In the genomic region with DNA sequence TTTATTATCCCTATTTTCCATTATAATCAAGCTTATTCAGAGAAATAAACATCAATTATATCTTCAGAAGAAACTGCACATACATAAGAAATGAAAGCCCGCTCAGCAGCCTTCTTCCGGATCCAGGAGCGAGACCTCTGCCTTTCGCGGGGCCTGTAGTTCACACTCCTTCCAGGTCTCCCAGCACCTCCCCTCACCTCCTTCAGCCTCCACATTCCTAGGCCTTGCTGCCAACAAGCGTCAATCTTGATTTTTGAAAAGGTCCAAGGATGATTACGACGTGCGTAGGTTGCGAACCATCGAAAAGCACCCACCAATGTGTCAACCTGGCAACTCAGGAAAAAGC, we compare ENCODE assay signal across 8 cellular contexts. TPM values are rescaled to one million over a fixed set of nuclear protein-coding genes. Genes with fewer than 3 reads are reported as not detected.
DNase-seq lines count a peak whose midpoint lies in the region; ATAC-seq and TF ChIP-seq lines count a peak whose summit lies in the region.

No MANE protein-coding gene starts in this region.

- H3K4me3 ChIP-seq in left lung = peak overlapping the region; percentile 96 to 98

- H3K4me3 Mint-ChIP-seq in activated CD8-positive, alpha-beta memory T cell treated with anti-CD3 and anti-CD28 coated beads, Interleukin-2, amount 10 ng/mL, durations not matched to agents 7 days and 5 days = no peak overlapping the region
- peak overlapping the region; percentile 97 for H3K4me3 Mint-ChIP-seq in activated T-helper 17 cell treated with anti-CD3 and anti-CD28 coated beads, Interleukin-2, amount 50 U/mL, for 72 hours
- peak overlapping the region; percentile 100 for H3K4me3 Mint-ChIP-seq in type B pancreatic cell

- CTCF ChIA-PET in activated CD8-positive, alpha-beta memory T cell treated with anti-CD3 and anti-CD28 coated beads, Interleukin-2, amount 10 ng/mL, durations not matched to agents 7 days and 5 days (lab: Charles Lee) = interaction anchor here (0.6 to 1.1 kb wide), 3 partner anchors 35 to 1211 kb away, joined by 3 to 4 read pairs (median 4); no protein-coding TSS in a partner anchor

- H3K27me3 Mint-ChIP-seq in activated CD8-positive, alpha-beta memory T cell treated with anti-CD3 and anti-CD28 coated beads, Interleukin-2, amount 10 ng/mL, durations not matched to agents 7 days and 5 days = no peaks in the 10 kb centered on the region
- H3K27me3 Mint-ChIP-seq in activated T-helper 17 cell treated with anti-CD3 and anti-CD28 coated beads, Interleukin-2, amount 50 U/mL, for 72 hours = peaks cover 6% of the 10 kb centered on the region
- H3K27me3 Mint-ChIP-seq in type B pancreatic cell = no peaks in the 10 kb centered on the region

- H3K9me3 Mint-ChIP-seq in activated CD8-positive, alpha-beta memory T cell treated with anti-CD3 and anti-CD28 coated beads, Interleukin-2, amount 10 ng/mL, durations not matched to agents 7 days and 5 days (ENCODE audit: low read depth) = no peaks in the 10 kb centered on the region
- H3K9me3 Mint-ChIP-seq in activated T-helper 17 cell treated with anti-CD3 and anti-CD28 coated beads, Interleukin-2, amount 50 U/mL, for 72 hours = no peaks in the 10 kb centered on the region
- peaks cover 16% of the 10 kb centered on the region for H3K9me3 Mint-ChIP-seq in type B pancreatic cell

- no peak for TF ChIP-seq CTCF in left lung (IDR thresholded peaks at IDR 0.05)
- TF ChIP-seq CTCF in type B pancreatic cell (conservative IDR thresholded peaks at IDR 0.05) = no peak
- no peak for TF ChIP-seq CTCF in GM20000 (IDR thresholded peaks at IDR 0.05; ENCODE audit: extremely low read depth, missing control alignments)

- intact Hi-C loops in left lung (cut with DNase I) = no loop called here

- no peaks in the 10 kb centered on the region for H3K36me3 ChIP-seq in left lung

- no peak for DNase-seq in activated CD8-positive, alpha-beta memory T cell treated with anti-CD3 and anti-CD28 coated beads, Interleukin-2, amount 10 ng/mL, durations not matched to agents 7 days and 5 days
- DNase-seq in activated CD8-positive, alpha-beta memory T cell treated with anti-CD3 and anti-CD28 coated beads, Interleukin-2, amount 50 U/mL, for 48 hours = no peak
- DNase-seq in left lung (no peak), type B pancreatic cell (ENCODE audit: extremely low spot score, unreplicated experiment) (no peak), GM20000 (ENCODE audit: low spot score) (no peak), LoVo (ENCODE audit: low spot score) (no peak)

- H3K36me3 Mint-ChIP-seq in activated CD8-positive, alpha-beta memory T cell treated with anti-CD3 and anti-CD28 coated beads, Interleukin-2, amount 10 ng/mL, durations not matched to agents 7 days and 5 days = peaks cover 1% of the 10 kb centered on the region
- no peaks in the 10 kb centered on the region for H3K36me3 Mint-ChIP-seq in activated T-helper 17 cell treated with anti-CD3 and anti-CD28 coated beads, Interleukin-2, amount 50 U/mL, for 72 hours (ENCODE audit: low read depth)
- peaks cover 8% of the 10 kb centered on the region for H3K36me3 Mint-ChIP-seq in type B pancreatic cell

- H3K27me3 ChIP-seq in left lung = no peaks in the 10 kb centered on the region

- H3K4me1 ChIP-seq in left lung = peaks cover 16 to 45% of the 10 kb centered on the region in 2 donors

- peaks cover 29% of the 10 kb centered on the region for H3K4me1 Mint-ChIP-seq in activated CD8-positive, alpha-beta memory T cell treated with anti-CD3 and anti-CD28 coated beads, Interleukin-2, amount 10 ng/mL, durations not matched to agents 7 days and 5 days
- peaks cover 34% of the 10 kb centered on the region for H3K4me1 Mint-ChIP-seq in activated T-helper 17 cell treated with anti-CD3 and anti-CD28 coated beads, Interleukin-2, amount 50 U/mL, for 72 hours
- peaks cover 29% of the 10 kb centered on the region for H3K4me1 Mint-ChIP-seq in type B pancreatic cell (ENCODE audit: unreplicated experiment)

- peak; percentile 4 for ATAC-seq in activated CD8-positive, alpha-beta memory T cell treated with anti-CD3 and anti-CD28 coated beads, Interleukin-2, amount 10 ng/mL, durations not matched to agents 7 days and 5 days
- no peak for ATAC-seq in activated T-helper 17 cell treated with anti-CD3 and anti-CD28 coated beads, Interleukin-2, amount 50 U/mL, for 72 hours (replicated peaks)
- peak; percentile 6 for ATAC-seq in left lung
- no peak for ATAC-seq in HG02870 (IDR thresholded peaks at IDR 0.05; ENCODE audit: unreplicated experiment)

- no peaks in the 10 kb centered on the region for H3K9me3 ChIP-seq in left lung

- peak overlapping the region in 1 of 2 donors; percentile 87 for H3K27ac ChIP-seq in left lung

- no peak overlapping the region for H3K27ac Mint-ChIP-seq in activated CD8-positive, alpha-beta memory T cell treated with anti-CD3 and anti-CD28 coated beads, Interleukin-2, amount 10 ng/mL, durations not matched to agents 7 days and 5 days
- H3K27ac Mint-ChIP-seq in activated T-helper 17 cell treated with anti-CD3 and anti-CD28 coated beads, Interleukin-2, amount 50 U/mL, for 72 hours = peak overlapping the region; percentile 98
- peak overlapping the region; percentile 63 for H3K27ac Mint-ChIP-seq in type B pancreatic cell

RNA-seq across cellular contexts. Expression of a gene that starts 0.4 kb away (rescaled TPM):
- 10 to 100 TPM; 28.9 to 29.9 TPM for total RNA-seq in activated CD8-positive, alpha-beta memory T cell treated with anti-CD3 and anti-CD28 coated beads, Interleukin-2, amount 10 ng/mL, durations not matched to agents 7 days and 5 days
- total RNA-seq in activated T-helper 17 cell treated with anti-CD3 and anti-CD28 coated beads, Interleukin-2, amount 50 U/mL, for 72 hours = 10 to 100 TPM; 28.9 to 31.1 TPM
- total RNA-seq in left lung = 10 to 100 TPM; 60.5 to 62.3 TPM
- total RNA-seq in type B pancreatic cell (ENCODE audit: low replicate concordance) = 63.2 and 73.1 TPM in 2 replicates

Comparison
In these comparisons a context has a peak if more than half of its experiments do, and no peak if none do; other contexts are left out.
1. ATAC-seq: peak in activated CD8-positive, alpha-beta memory T cell treated with anti-CD3 and anti-CD28 coated beads, Interleukin-2, amount 10 ng/mL, durations not matched to agents 7 days and 5 days (single experiment) and left lung (single experiment); none in activated T-helper 17 cell treated with anti-CD3 and anti-CD28 coated beads, Interleukin-2, amount 50 U/mL, for 72 hours (single experiment) and HG02870 (single experiment).